In genomic region chr16:4309833-4310266, GRCh38 we compare ENCODE assay signal across 9 cellular contexts. TPM values are rescaled to one million over a fixed set of nuclear protein-coding genes. Genes with fewer than 3 reads are reported as not detected.
A peak's percentile ranks its signal among the peaks of the same experiment; 100 is the strongest.
DNase-seq lines count a peak whose midpoint lies in the region; ATAC-seq and TF ChIP-seq lines count a peak whose summit lies in the region.
"Had no signal": no experiment of that assay in that cellular context is flagged by ENCODE, and none has a peak within 500 bp of the region (broad histone marks: within the 10 kb centered on the region; RNA-seq: fewer than 3 reads in every experiment).

No MANE protein-coding gene starts in this region.

- H3K27ac Mint-ChIP-seq in endodermal cell: peak overlapping the region; percentile 61

- peaks cover 19% of the 10 kb centered on the region for H3K27me3 ChIP-seq in endodermal cell (ENCODE audit: control insufficient read depth, insufficient read depth, low read length, poor library complexity, severe bottlenecking)
- H3K27me3 ChIP-seq in aorta (ENCODE audit: control insufficient read depth in 1 of 2, insufficient read depth in 2 of 2, low read length in 1 of 2): no peaks in the 10 kb centered on the region

- H3K4me1 ChIP-seq in endodermal cell (ENCODE audit: control insufficient read depth, insufficient read depth, low read length) (peaks cover 4% of the 10 kb centered on the region), mucosa of descending colon (ENCODE audit: low read depth) (peaks cover 13% of the 10 kb centered on the region), aorta (ENCODE audit: control insufficient read depth in 1 of 2, insufficient read depth in 2 of 2, low read length in 2 of 2) (no peaks in the 10 kb centered on the region)

- peak; percentile 18 for ATAC-seq in mucosa of descending colon
- ATAC-seq in aorta (ENCODE audit: low FRiP score): no peak
- ATAC-seq in HG02852 (IDR thresholded peaks at IDR 0.05; ENCODE audit: unreplicated experiment): no peak

- H3K36me3 Mint-ChIP-seq in endodermal cell (ENCODE audit: low read depth): peaks cover 3% of the 10 kb centered on the region

- intact Hi-C loops in mucosa of descending colon (cut with DNase I, micrococcal nuclease) (no loop called here), aorta (cut with DNase I) (loop anchor here in 1 of 2 donors (10.0 kb wide), 1 partner anchor 355 kb away; no protein-coding TSS in a partner anchor)

- H3K27me3 Mint-ChIP-seq in endodermal cell (ENCODE audit: insufficient read depth): peaks cover 23% of the 10 kb centered on the region

- H3K27ac ChIP-seq in endodermal cell (ENCODE audit: low read depth, low read length): no peak overlapping the region
- peak overlapping the region in 1 of 2 donors; percentile 2 for H3K27ac ChIP-seq in aorta (ENCODE audit: low read depth in 1 of 2, low read length in 2 of 2)
- peak overlapping the region in 1 of 2 donors; percentile 73 for H3K27ac ChIP-seq in coronary artery

- H3K36me3 ChIP-seq in endodermal cell (ENCODE audit: control insufficient read depth, insufficient read depth, low read length): no peaks in the 10 kb centered on the region
- H3K36me3 ChIP-seq in mucosa of descending colon (ENCODE audit: low read depth): no peaks in the 10 kb centered on the region
- no peaks in the 10 kb centered on the region for H3K36me3 ChIP-seq in aorta (ENCODE audit: control insufficient read depth in 1 of 2, insufficient read depth in 2 of 2, low read length in 1 of 2)

- no peak overlapping the region for H3K4me3 Mint-ChIP-seq in endodermal cell

- TF ChIP-seq CTCF in endodermal cell (conservative IDR thresholded peaks at IDR 0.05) (peak; percentile 93), mucosa of descending colon (IDR thresholded peaks at IDR 0.05) (peak; percentile 76), coronary artery (IDR thresholded peaks at IDR 0.05) (no peak)

- peaks cover 15% of the 10 kb centered on the region for H3K4me1 Mint-ChIP-seq in endodermal cell

- no peaks in the 10 kb centered on the region for H3K9me3 Mint-ChIP-seq in endodermal cell
- H3K9me3 Mint-ChIP-seq: T-helper 1 cell treated with Interleukin-12 subunit alpha and Interleukin-12 subunit beta and Interleukin-4 antibody, amounts not matched to agents 30 μg/mL and 1 μg/mL, for 36 hours had no signal

- DNase-seq in EH (ENCODE audit: low read depth) (peak; percentile 92), NAMALWA (ENCODE audit: low spot score) (peak; percentile 90), endodermal cell (peak; percentile 97), mucosa of descending colon (peak in 2 of 3 donors; percentile 76 to 77), aorta (peak; percentile 81 to 87), coronary artery (ENCODE audit: low spot score) (no peak)
- DNase-seq in activated CD4-positive, alpha-beta T cell treated with anti-CD3 and anti-CD28 coated beads, Interleukin-2, amount 50 U/mL, for 1 hour: peak; percentile 62

- no peaks in the 10 kb centered on the region for H3K9me3 ChIP-seq in endodermal cell (ENCODE audit: control insufficient read depth, low read length)
- H3K9me3 ChIP-seq in mucosa of descending colon: no peaks in the 10 kb centered on the region
- H3K9me3 ChIP-seq in aorta (ENCODE audit: control insufficient read depth, low read length): no peaks in the 10 kb centered on the region

- H3K9ac ChIP-seq in endodermal cell (ENCODE audit: extremely low read depth, low read length, poor library complexity, severe bottlenecking): no peak overlapping the region

- no peak overlapping the region for H3K4me3 ChIP-seq in endodermal cell (ENCODE audit: low read length)
- H3K4me3 ChIP-seq in mucosa of descending colon: no peak overlapping the region
- no peak overlapping the region for H3K4me3 ChIP-seq in aorta (ENCODE audit: low read length in 2 of 2)
- no peak overlapping the region for H3K4me3 ChIP-seq in coronary artery

- 21% methylated on average over 8 to 11 of the region's 11 CpGs for WGBS in endodermal cell (ENCODE audit: insufficient coverage in 1 of 2, insufficient read length in 1 of 2), 2 experiments
- 17 to 22% methylated on average over 11 of the region's 11 CpGs for WGBS in aorta, 2 donors

RNA-seq across cellular contexts. Expression of gene GLIS2, which starts 6.0 kb away (rescaled TPM):
- total RNA-seq in endodermal cell: 10 to 100 TPM in 1 of 2 donors, 1 to 10 TPM in 1; 9.1 to 13.2 TPM
- polyA plus RNA-seq in endodermal cell (2013, experiment 1 of 2): 16.6 TPM
- polyA plus RNA-seq in endodermal cell (2013, experiment 2 of 2): 15.6 TPM
- 10 to 100 TPM in 1 of 3 donors, 1 to 10 TPM in 2; 1.7 to 21.1 (median 2.9) TPM for total RNA-seq in mucosa of descending colon
- 10 to 100 TPM; 37.3 to 72.6 TPM for total RNA-seq in aorta
- 10 to 100 TPM; 12.3 to 21.3 TPM for polyA plus RNA-seq in aorta

RNA-seq across cellular contexts. Expression of gene TFAP4, which starts 37.0 kb away (rescaled TPM):
- total RNA-seq in endodermal cell: 10 to 100 TPM; 28.2 to 30.1 TPM
- polyA plus RNA-seq in endodermal cell (2013, experiment 1 of 2): 23.3 TPM
- 19.3 TPM for polyA plus RNA-seq in endodermal cell (2013, experiment 2 of 2)
- total RNA-seq in mucosa of descending colon: 10 to 100 TPM in 2 of 3 donors, 1 to 10 TPM in 1; 10.0 to 12.2 (median 12.1) TPM
- total RNA-seq in aorta: 1 to 10 TPM; 3.8 to 8.0 TPM
- polyA plus RNA-seq in aorta: 1 to 10 TPM; 1.0 to 2.9 TPM

RNA-seq across cellular contexts. Expression of gene PAM16, which starts 41.3 kb away (rescaled TPM):
- total RNA-seq in endodermal cell: 10 to 100 TPM; 57.7 to 66.2 TPM
- 57.2 TPM for polyA plus RNA-seq in endodermal cell (2013, experiment 1 of 2)
- 62.4 TPM for polyA plus RNA-seq in endodermal cell (2013, experiment 2 of 2)
- total RNA-seq in mucosa of descending colon: 10 to 100 TPM; 31.9 to 35.8 (median 32.6) TPM
- 10 to 100 TPM; 23.6 to 25.5 TPM for total RNA-seq in aorta
- 10 to 100 TPM; 41.7 to 65.2 TPM for polyA plus RNA-seq in aorta
